Comparison of ENCODE assay signal across 1 cellular context in the genomic region with DNA sequence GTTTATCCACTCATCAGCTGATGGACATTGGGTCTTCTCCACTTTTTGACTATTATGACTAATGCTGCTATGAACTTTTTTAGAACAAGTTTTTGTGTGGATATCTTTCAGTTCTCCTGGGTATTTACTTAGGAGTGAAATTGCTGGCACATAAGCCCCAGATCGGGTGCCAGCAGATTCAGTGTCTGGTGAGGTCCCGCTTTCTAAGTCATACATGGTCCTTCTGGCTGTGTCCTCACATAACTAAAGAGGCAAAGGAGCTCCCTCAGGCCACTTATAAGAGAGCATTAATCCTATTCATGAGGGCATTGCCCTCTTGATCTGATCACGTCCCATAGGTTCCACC.
A peak's percentile ranks its signal among the peaks of the same experiment; 100 is the strongest.
TF ChIP-seq lines count a peak whose summit lies in the region.

No MANE protein-coding gene starts in this region.

TF ChIP-seq in HEK293, 187 proteins besides CTCF, POLR2A, EP300 and RAD21 (continued from another document):
- peak; percentile 49; the same call in 1 of the 2 replicates for TF ChIP-seq ZNF214 (tag by site-specific recombination; IDR thresholded peaks at IDR 0.05; ENCODE audit: borderline replicate concordance)
- peak; percentile 19; the same call in 1 of the 2 replicates for TF ChIP-seq ZNF626 (tag by site-specific recombination; IDR thresholded peaks at IDR 0.05)
- TF ChIP-seq ZNF561 (tag by site-specific recombination; IDR thresholded peaks at IDR 0.05; ENCODE audit: borderline replicate concordance): peak; percentile 69; the same call in 1 of the 2 replicates
- 0 out of 2 replicates have a peak, but pooled peaks have one; percentile 2 for TF ChIP-seq ZNF132 (tag by site-specific recombination; IDR thresholded peaks at IDR 0.05; ENCODE audit: borderline replicate concordance)
- TF ChIP-seq ZNF791 (tag by site-specific recombination; IDR thresholded peaks at IDR 0.05): 0 out of 2 replicates have a peak, but pooled peaks have one; percentile 8
- 0 out of 2 replicates have a peak, but pooled peaks have one; percentile 5 for TF ChIP-seq ZNF19 (tag by site-specific recombination; IDR thresholded peaks at IDR 0.05; ENCODE audit: low read depth)
- TF ChIP-seq, protein P1, sequence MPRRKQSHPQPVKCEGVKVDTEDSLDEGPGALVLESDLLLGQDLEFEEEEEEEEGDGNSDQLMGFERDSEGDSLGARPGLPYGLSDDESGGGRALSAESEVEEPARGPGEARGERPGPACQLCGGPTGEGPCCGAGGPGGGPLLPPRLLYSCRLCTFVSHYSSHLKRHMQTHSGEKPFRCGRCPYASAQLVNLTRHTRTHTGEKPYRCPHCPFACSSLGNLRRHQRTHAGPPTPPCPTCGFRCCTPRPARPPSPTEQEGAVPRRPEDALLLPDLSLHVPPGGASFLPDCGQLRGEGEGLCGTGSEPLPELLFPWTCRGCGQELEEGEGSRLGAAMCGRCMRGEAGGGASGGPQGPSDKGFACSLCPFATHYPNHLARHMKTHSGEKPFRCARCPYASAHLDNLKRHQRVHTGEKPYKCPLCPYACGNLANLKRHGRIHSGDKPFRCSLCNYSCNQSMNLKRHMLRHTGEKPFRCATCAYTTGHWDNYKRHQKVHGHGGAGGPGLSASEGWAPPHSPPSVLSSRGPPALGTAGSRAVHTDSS (tag by site-specific recombination; IDR thresholded peaks at IDR 0.05): peak; percentile 66; the same call in 1 of the 2 replicates
- no peak for TF ChIP-seq ZNF596 (tag by site-specific recombination; IDR thresholded peaks at IDR 0.05)
- no peak for TF ChIP-seq HOXD13 (CRISPR knock-in tag; IDR thresholded peaks at IDR 0.05; ENCODE audit: borderline replicate concordance)
- no peak; the same call in 1 of the 2 replicates for TF ChIP-seq ZNF157 (tag by site-specific recombination; IDR thresholded peaks at IDR 0.05)
- TF ChIP-seq, protein P2, sequence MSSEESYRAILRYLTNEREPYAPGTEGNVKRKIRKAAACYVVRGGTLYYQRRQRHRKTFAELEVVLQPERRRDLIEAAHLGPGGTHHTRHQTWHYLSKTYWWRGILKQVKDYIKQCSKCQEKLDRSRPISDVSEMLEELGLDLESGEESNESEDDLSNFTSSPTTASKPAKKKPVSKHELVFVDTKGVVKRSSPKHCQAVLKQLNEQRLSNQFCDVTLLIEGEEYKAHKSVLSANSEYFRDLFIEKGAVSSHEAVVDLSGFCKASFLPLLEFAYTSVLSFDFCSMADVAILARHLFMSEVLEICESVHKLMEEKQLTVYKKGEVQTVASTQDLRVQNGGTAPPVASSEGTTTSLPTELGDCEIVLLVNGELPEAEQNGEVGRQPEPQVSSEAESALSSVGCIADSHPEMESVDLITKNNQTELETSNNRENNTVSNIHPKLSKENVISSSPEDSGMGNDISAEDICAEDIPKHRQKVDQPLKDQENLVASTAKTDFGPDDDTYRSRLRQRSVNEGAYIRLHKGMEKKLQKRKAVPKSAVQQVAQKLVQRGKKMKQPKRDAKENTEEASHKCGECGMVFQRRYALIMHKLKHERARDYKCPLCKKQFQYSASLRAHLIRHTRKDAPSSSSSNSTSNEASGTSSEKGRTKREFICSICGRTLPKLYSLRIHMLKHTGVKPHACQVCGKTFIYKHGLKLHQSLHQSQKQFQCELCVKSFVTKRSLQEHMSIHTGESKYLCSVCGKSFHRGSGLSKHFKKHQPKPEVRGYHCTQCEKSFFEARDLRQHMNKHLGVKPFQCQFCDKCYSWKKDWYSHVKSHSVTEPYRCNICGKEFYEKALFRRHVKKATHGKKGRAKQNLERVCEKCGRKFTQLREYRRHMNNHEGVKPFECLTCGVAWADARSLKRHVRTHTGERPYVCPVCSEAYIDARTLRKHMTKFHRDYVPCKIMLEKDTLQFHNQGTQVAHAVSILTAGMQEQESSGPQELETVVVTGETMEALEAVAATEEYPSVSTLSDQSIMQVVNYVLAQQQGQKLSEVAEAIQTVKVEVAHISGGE (tag by site-specific recombination; conservative IDR thresholded peaks at IDR 0.05; ENCODE audit: low read depth): no peak
- no peak for TF ChIP-seq ZFP3 (tag by site-specific recombination; IDR thresholded peaks at IDR 0.05; ENCODE audit: low read depth)
- TF ChIP-seq ZNF777 (tag by site-specific recombination; IDR thresholded peaks at IDR 0.05; ENCODE audit: borderline replicate concordance): no peak; the same call in 1 of the 2 replicates
- TF ChIP-seq TCF7L2 (IDR thresholded peaks at IDR 0.05; ENCODE audit: borderline replicate concordance, low read depth, low read length): no peak
- TF ChIP-seq ZNF621 (tag by site-specific recombination; IDR thresholded peaks at IDR 0.05): no peak
- TF ChIP-seq, protein P3, sequence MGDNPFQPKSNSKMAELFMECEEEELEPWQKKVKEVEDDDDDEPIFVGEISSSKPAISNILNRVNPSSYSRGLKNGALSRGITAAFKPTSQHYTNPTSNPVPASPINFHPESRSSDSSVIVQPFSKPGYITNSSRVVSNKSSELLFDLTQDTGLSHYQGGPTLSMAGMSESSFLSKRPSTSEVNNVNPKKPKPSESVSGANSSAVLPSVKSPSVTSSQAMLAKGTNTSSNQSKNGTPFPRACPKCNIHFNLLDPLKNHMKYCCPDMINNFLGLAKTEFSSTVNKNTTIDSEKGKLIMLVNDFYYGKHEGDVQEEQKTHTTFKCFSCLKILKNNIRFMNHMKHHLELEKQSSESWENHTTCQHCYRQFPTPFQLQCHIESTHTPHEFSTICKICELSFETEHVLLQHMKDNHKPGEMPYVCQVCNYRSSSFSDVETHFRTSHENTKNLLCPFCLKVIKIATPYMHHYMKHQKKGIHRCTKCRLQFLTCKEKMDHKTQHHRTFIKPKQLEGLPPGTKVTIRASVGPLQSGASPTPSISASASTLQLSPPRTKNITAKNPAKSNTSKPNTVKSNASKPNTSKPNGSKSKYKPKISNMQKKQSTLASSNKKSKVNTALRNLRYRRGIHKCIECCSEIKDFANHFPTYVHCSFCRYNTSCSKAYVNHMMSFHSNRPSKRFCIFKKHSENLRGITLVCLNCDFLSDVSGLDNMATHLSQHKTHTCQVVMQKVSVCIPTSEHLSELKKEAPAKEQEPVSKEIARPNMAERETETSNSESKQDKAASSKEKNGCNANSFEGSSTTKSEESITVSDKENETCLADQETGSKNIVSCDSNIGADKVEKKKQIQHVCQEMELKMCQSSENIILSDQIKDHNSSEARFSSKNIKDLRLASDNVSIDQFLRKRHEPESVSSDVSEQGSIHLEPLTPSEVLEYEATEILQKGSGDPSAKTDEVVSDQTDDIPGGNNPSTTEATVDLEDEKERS (tag by site-specific recombination; IDR thresholded peaks at IDR 0.05): no peak
- TF ChIP-seq ZNF184 (tag by site-specific recombination; IDR thresholded peaks at IDR 0.05): peak; percentile 73; the same call in 1 of the 2 replicates
- TF ChIP-seq ZFP37 (tag by site-specific recombination; IDR thresholded peaks at IDR 0.05): no peak
- TF ChIP-seq TRIM28 (IDR thresholded peaks at IDR 0.05; ENCODE audit: borderline replicate concordance, low read length): no peak
- TF ChIP-seq ZNF16 (tag by site-specific recombination; IDR thresholded peaks at IDR 0.05; ENCODE audit: low read depth): no peak; the same call in 1 of the 2 replicates
- no peak for TF ChIP-seq HOXA7 (CRISPR knock-in tag; IDR thresholded peaks at IDR 0.05; ENCODE audit: borderline replicate concordance)
- no peak for TF ChIP-seq SCRT2 (tag by site-specific recombination; IDR thresholded peaks at IDR 0.05)
- 0 out of 2 replicates have a peak, but pooled peaks have one; percentile 45 for TF ChIP-seq KLF10 (tag by site-specific recombination; IDR thresholded peaks at IDR 0.05)
- 0 out of 2 replicates have a peak, but pooled peaks have one; percentile 22 for TF ChIP-seq ZNF114 (tag by site-specific recombination; IDR thresholded peaks at IDR 0.05)
- no peak for TF ChIP-seq ZNF521 (tag by site-specific recombination; IDR thresholded peaks at IDR 0.05)
- TF ChIP-seq, protein P4, sequence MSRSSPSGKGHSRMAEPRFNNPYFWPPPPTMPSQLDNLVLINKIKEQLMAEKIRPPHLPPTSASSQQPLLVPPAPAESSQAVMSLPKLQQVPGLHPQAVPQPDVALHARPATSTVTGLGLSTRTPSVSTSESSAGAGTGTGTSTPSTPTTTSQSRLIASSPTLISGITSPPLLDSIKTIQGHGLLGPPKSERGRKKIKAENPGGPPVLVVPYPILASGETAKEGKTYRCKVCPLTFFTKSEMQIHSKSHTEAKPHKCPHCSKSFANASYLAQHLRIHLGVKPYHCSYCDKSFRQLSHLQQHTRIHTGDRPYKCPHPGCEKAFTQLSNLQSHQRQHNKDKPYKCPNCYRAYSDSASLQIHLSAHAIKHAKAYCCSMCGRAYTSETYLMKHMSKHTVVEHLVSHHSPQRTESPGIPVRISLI (tag by site-specific recombination; IDR thresholded peaks at IDR 0.05): 0 out of 2 replicates have a peak, but pooled peaks have one; percentile 6
- 0 out of 2 replicates have a peak, but pooled peaks have one; percentile 44 for TF ChIP-seq ZNF549 (tag by site-specific recombination; IDR thresholded peaks at IDR 0.05)
- no peak for TF ChIP-seq ZNF37A (tag by site-specific recombination; IDR thresholded peaks at IDR 0.05)
- TF ChIP-seq ZNF202 (tag by site-specific recombination; IDR thresholded peaks at IDR 0.05; ENCODE audit: borderline replicate concordance): no peak
- TF ChIP-seq ZNF510 (tag by site-specific recombination; IDR thresholded peaks at IDR 0.05; ENCODE audit: insufficient replicate concordance): peak; percentile 24
- TF ChIP-seq, protein P5, sequence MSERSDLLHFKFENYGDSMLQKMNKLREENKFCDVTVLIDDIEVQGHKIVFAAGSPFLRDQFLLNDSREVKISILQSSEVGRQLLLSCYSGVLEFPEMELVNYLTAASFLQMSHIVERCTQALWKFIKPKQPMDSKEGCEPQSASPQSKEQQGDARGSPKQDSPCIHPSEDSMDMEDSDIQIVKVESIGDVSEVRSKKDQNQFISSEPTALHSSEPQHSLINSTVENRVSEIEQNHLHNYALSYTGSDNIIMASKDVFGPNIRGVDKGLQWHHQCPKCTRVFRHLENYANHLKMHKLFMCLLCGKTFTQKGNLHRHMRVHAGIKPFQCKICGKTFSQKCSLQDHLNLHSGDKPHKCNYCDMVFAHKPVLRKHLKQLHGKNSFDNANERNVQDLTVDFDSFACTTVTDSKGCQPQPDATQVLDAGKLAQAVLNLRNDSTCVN (tag by site-specific recombination; optimal IDR thresholded peaks at IDR 0.05): peak; percentile 10
